22 cellular contexts compared by ENCODE assay signal in the genomic region with DNA sequence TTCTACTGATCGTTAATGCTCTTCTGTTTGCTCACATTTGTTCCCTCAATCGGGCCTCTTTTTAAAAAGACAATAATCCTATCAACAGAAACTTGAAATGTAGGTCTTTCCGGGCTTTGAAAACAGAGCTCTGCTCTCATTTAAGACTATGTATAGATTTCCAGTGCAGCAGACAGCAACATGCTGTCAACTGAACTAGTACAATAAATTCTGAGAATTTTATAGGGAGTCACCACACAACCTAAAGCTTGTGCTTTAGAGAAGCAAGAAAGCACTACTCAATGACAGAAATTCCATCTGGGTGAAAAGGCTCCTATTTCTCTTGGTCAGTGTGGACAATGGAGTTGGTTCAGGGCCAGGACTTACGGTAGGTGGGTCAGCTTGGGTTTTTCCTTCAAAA.
"Had no signal": no experiment of that assay in that cellular context is flagged by ENCODE, and none has a peak within 500 bp of the region (broad histone marks: within the 10 kb centered on the region; RNA-seq: fewer than 3 reads in every experiment).

No MANE protein-coding gene starts in this region.

- H3K27me3 Mint-ChIP-seq: memory B cell had no signal

- ATAC-seq: esophagus mucosa, gastrocnemius medialis, heart right ventricle, left lung, lower lobe of right lung, natural killer cell, psoas muscle, right lobe of liver had no signal

- H3K4me1 Mint-ChIP-seq: memory B cell, natural killer cell had no signal

- H3K27me3 ChIP-seq: dorsolateral prefrontal cortex, gastrocnemius medialis, heart right ventricle, left lung, neutrophil, right lobe of liver, spleen, suprapubic skin, thyroid gland, upper lobe of left lung, uterus had no signal

- H3K36me3 Mint-ChIP-seq: memory B cell, mesothelial cell of epicardium, natural killer cell had no signal

- DNase-seq: dorsolateral prefrontal cortex; effector CD8-positive, alpha-beta T cell; gastrocnemius medialis; heart right ventricle; islet precursor cell; left lung; lower lobe of right lung; natural killer cell; psoas muscle; retina; right lobe of liver; spleen; stimulated activated naive CD4-positive, alpha-beta T cell; thyroid gland; upper lobe of left lung; uterus had no signal

- H3K4me1 ChIP-seq: gastrocnemius medialis, heart right ventricle, left lung, lower lobe of right lung, psoas muscle, right lobe of liver, spleen, suprapubic skin, thyroid gland, upper lobe of left lung, uterus had no signal

- H3K9me3 ChIP-seq: gastrocnemius medialis, left lung, lower lobe of right lung, neutrophil, psoas muscle, right lobe of liver, spleen, suprapubic skin, thyroid gland, upper lobe of left lung, uterus had no signal

- H3K4me3 ChIP-seq: coronary artery, dorsolateral prefrontal cortex, gastrocnemius medialis, heart right ventricle, left lung, lower lobe of right lung, psoas muscle, right lobe of liver, spleen, suprapubic skin, thyroid gland, upper lobe of left lung, uterus had no signal

- H3K27ac Mint-ChIP-seq: memory B cell, mesothelial cell of epicardium, natural killer cell had no signal

- H3K4me3 Mint-ChIP-seq: memory B cell, mesothelial cell of epicardium, natural killer cell had no signal

- H3K9me3 Mint-ChIP-seq: mesothelial cell of epicardium had no signal

- H3K36me3 ChIP-seq: gastrocnemius medialis, heart right ventricle, left lung, lower lobe of right lung, neutrophil, right lobe of liver, spleen, suprapubic skin, thyroid gland, upper lobe of left lung, uterus had no signal
